In the genomic region with DNA sequence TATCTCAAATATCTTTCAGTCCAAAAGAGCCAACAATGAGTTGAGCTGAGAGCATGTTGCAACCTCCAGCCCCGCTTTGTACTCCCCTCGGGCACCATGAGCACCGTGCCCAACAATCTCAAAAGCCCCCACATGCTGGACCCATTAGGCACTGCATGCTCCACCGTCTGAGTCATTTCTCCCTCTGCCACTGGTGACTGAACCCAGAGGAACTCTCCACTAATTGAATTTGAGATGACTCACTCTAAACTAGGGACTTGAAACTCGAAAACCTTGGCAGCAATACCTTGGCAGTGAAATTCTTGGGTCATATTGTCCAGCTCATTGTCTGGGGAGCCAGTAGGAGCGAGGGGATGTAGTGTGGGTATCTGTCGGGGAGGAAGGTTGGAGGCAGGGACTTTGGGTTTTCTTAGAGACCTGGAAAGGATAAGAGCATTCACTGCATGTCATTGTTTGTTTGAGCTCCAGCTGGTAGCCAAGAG, we compare ENCODE assay signal across 1 cellular context.
TF ChIP-seq lines count a peak whose summit lies in the region.

No MANE protein-coding gene starts in this region.

TF ChIP-seq in HEK293, 187 proteins besides CTCF, POLR2A, EP300 and RAD21 (continued from another document):
- TF ChIP-seq, protein P1, sequence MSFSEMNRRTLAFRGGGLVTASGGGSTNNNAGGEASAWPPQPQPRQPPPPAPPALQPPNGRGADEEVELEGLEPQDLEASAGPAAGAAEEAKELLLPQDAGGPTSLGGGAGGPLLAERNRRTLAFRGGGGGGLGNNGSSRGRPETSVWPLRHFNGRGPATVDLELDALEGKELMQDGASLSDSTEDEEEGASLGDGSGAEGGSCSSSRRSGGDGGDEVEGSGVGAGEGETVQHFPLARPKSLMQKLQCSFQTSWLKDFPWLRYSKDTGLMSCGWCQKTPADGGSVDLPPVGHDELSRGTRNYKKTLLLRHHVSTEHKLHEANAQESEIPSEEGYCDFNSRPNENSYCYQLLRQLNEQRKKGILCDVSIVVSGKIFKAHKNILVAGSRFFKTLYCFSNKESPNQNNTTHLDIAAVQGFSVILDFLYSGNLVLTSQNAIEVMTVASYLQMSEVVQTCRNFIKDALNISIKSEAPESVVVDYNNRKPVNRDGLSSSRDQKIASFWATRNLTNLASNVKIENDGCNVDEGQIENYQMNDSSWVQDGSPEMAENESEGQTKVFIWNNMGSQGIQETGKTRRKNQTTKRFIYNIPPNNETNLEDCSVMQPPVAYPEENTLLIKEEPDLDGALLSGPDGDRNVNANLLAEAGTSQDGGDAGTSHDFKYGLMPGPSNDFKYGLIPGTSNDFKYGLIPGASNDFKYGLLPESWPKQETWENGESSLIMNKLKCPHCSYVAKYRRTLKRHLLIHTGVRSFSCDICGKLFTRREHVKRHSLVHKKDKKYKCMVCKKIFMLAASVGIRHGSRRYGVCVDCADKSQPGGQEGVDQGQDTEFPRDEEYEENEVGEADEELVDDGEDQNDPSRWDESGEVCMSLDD (tag by site-specific recombination; IDR thresholded peaks at IDR 0.05), result no peak
- TF ChIP-seq ZNF169 (tag by site-specific recombination; IDR thresholded peaks at IDR 0.05), result no peak
- TF ChIP-seq, protein P2, sequence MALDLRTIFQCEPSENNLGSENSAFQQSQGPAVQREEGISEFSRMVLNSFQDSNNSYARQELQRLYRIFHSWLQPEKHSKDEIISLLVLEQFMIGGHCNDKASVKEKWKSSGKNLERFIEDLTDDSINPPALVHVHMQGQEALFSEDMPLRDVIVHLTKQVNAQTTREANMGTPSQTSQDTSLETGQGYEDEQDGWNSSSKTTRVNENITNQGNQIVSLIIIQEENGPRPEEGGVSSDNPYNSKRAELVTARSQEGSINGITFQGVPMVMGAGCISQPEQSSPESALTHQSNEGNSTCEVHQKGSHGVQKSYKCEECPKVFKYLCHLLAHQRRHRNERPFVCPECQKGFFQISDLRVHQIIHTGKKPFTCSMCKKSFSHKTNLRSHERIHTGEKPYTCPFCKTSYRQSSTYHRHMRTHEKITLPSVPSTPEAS (tag by site-specific recombination; IDR thresholded peaks at IDR 0.05), result no peak
- TF ChIP-seq, protein P3, sequence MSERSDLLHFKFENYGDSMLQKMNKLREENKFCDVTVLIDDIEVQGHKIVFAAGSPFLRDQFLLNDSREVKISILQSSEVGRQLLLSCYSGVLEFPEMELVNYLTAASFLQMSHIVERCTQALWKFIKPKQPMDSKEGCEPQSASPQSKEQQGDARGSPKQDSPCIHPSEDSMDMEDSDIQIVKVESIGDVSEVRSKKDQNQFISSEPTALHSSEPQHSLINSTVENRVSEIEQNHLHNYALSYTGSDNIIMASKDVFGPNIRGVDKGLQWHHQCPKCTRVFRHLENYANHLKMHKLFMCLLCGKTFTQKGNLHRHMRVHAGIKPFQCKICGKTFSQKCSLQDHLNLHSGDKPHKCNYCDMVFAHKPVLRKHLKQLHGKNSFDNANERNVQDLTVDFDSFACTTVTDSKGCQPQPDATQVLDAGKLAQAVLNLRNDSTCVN (tag by site-specific recombination; optimal IDR thresholded peaks at IDR 0.05), result no peak
- TF ChIP-seq ZNF248 (tag by site-specific recombination; IDR thresholded peaks at IDR 0.05), result no peak
- peak; percentile 79 for TF ChIP-seq ZBTB48 (tag by site-specific recombination; IDR thresholded peaks at IDR 0.05)
- TF ChIP-seq, protein P4, sequence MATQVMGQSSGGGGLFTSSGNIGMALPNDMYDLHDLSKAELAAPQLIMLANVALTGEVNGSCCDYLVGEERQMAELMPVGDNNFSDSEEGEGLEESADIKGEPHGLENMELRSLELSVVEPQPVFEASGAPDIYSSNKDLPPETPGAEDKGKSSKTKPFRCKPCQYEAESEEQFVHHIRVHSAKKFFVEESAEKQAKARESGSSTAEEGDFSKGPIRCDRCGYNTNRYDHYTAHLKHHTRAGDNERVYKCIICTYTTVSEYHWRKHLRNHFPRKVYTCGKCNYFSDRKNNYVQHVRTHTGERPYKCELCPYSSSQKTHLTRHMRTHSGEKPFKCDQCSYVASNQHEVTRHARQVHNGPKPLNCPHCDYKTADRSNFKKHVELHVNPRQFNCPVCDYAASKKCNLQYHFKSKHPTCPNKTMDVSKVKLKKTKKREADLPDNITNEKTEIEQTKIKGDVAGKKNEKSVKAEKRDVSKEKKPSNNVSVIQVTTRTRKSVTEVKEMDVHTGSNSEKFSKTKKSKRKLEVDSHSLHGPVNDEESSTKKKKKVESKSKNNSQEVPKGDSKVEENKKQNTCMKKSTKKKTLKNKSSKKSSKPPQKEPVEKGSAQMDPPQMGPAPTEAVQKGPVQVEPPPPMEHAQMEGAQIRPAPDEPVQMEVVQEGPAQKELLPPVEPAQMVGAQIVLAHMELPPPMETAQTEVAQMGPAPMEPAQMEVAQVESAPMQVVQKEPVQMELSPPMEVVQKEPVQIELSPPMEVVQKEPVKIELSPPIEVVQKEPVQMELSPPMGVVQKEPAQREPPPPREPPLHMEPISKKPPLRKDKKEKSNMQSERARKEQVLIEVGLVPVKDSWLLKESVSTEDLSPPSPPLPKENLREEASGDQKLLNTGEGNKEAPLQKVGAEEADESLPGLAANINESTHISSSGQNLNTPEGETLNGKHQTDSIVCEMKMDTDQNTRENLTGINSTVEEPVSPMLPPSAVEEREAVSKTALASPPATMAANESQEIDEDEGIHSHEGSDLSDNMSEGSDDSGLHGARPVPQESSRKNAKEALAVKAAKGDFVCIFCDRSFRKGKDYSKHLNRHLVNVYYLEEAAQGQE (tag by site-specific recombination; IDR thresholded peaks at IDR 0.05), result no peak
- TF ChIP-seq GLI2 (tag by site-specific recombination; IDR thresholded peaks at IDR 0.05; ENCODE audit: borderline replicate concordance, low read depth), result no peak
- TF ChIP-seq ZNF426 (tag by site-specific recombination; IDR thresholded peaks at IDR 0.05), result no peak
- no peak for TF ChIP-seq ZNF140 (tag by site-specific recombination; IDR thresholded peaks at IDR 0.05)
- no peak for TF ChIP-seq MYNN (tag by site-specific recombination; IDR thresholded peaks at IDR 0.05; ENCODE audit: borderline replicate concordance)
- peak; percentile 49; the same call in 1 of the 2 replicates for TF ChIP-seq ZBTB17 (tag by site-specific recombination; IDR thresholded peaks at IDR 0.05)
- TF ChIP-seq, protein P5, sequence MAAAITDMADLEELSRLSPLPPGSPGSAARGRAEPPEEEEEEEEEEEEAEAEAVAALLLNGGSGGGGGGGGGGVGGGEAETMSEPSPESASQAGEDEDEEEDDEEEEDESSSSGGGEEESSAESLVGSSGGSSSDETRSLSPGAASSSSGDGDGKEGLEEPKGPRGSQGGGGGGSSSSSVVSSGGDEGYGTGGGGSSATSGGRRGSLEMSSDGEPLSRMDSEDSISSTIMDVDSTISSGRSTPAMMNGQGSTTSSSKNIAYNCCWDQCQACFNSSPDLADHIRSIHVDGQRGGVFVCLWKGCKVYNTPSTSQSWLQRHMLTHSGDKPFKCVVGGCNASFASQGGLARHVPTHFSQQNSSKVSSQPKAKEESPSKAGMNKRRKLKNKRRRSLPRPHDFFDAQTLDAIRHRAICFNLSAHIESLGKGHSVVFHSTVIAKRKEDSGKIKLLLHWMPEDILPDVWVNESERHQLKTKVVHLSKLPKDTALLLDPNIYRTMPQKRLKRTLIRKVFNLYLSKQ (tag by site-specific recombination; IDR thresholded peaks at IDR 0.05; ENCODE audit: borderline replicate concordance), result no peak
- TF ChIP-seq, protein P6, sequence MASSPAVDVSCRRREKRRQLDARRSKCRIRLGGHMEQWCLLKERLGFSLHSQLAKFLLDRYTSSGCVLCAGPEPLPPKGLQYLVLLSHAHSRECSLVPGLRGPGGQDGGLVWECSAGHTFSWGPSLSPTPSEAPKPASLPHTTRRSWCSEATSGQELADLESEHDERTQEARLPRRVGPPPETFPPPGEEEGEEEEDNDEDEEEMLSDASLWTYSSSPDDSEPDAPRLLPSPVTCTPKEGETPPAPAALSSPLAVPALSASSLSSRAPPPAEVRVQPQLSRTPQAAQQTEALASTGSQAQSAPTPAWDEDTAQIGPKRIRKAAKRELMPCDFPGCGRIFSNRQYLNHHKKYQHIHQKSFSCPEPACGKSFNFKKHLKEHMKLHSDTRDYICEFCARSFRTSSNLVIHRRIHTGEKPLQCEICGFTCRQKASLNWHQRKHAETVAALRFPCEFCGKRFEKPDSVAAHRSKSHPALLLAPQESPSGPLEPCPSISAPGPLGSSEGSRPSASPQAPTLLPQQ (tag by site-specific recombination; IDR thresholded peaks at IDR 0.05), result peak; percentile 78
- TF ChIP-seq ZNF621 (tag by site-specific recombination; IDR thresholded peaks at IDR 0.05), result no peak
- TF ChIP-seq ZNF837 (tag by site-specific recombination; IDR thresholded peaks at IDR 0.05), result no peak
- no peak for TF ChIP-seq ZNF473 (tag by site-specific recombination; IDR thresholded peaks at IDR 0.05)
- TF ChIP-seq GFI1B (tag by site-specific recombination; IDR thresholded peaks at IDR 0.05), result no peak
- no peak for TF ChIP-seq ZNF624 (tag by site-specific recombination; IDR thresholded peaks at IDR 0.05)
- no peak for TF ChIP-seq ZNF777 (tag by site-specific recombination; IDR thresholded peaks at IDR 0.05; ENCODE audit: borderline replicate concordance)
- TF ChIP-seq ZNF10 (tag by site-specific recombination; IDR thresholded peaks at IDR 0.05), result no peak
- TF ChIP-seq ZFP69B (tag by site-specific recombination; IDR thresholded peaks at IDR 0.05), result peak; percentile 64; the same call in 1 of the 2 replicates
TF ChIP-seq in HEK293: peak in this region for 32.
